ENCODE assay signal across 1 cellular context in the genomic region with DNA sequence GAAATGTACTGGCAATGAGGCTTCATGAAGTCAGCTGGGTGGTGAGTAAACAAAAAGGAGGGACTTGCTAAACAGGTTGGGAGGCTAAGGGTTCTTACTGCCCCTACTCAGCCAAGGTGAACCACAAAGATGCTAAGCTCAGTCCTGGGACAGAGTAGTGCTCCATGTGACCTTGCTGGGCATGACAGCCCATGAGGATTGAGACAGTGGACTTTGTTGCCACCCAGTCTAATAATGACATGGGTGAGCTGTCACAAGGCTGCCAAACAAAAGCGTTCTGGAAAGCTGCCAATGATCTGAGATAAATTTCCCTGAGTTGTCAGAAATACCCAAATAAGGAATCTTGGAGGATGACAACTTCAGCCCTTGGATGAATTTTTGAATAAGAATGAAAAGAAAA.
A peak's percentile ranks its signal among the peaks of the same experiment; 100 is the strongest.
TF ChIP-seq lines count a peak whose summit lies in the region.

No MANE protein-coding gene starts in this region.

TF ChIP-seq in K562, 482 proteins besides CTCF, POLR2A, EP300 and RAD21 (continued from another document):
- TF ChIP-seq, protein P1, sequence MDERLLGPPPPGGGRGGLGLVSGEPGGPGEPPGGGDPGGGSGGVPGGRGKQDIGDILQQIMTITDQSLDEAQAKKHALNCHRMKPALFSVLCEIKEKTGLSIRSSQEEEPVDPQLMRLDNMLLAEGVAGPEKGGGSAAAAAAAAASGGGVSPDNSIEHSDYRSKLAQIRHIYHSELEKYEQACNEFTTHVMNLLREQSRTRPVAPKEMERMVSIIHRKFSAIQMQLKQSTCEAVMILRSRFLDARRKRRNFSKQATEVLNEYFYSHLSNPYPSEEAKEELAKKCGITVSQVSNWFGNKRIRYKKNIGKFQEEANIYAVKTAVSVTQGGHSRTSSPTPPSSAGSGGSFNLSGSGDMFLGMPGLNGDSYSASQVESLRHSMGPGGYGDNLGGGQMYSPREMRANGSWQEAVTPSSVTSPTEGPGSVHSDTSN (CRISPR knock-in tag; IDR thresholded peaks at IDR 0.05; ENCODE audit: low read depth) = no peak
- TF ChIP-seq, protein P1 (tag; conservative IDR thresholded peaks at IDR 0.05; ENCODE audit: low read depth) = peak; percentile 84
- TF ChIP-seq NFIC (IDR thresholded peaks at IDR 0.05) (peak; percentile 77), ZFP36 (IDR thresholded peaks at IDR 0.05; ENCODE audit: low read depth, low read length, partially characterized antibody) (no peak), ZNF282 (CRISPR knock-in tag; IDR thresholded peaks at IDR 0.05) (no peak), E2F3 (CRISPR knock-in tag; IDR thresholded peaks at IDR 0.05) (no peak), CBFB (CRISPR knock-in tag; IDR thresholded peaks at IDR 0.05) (no peak), BACH1 (tag; IDR thresholded peaks at IDR 0.05) (peak; percentile 45; the same call in 1 of the 2 replicates), ZNF644 (tag; IDR thresholded peaks at IDR 0.05; ENCODE audit: low read depth) (0 out of 2 replicates have a peak, but pooled peaks have one; percentile 43), SRF (CRISPR knock-in tag; IDR thresholded peaks at IDR 0.05) (peak in 1 of 2 experiments; percentile 87; a peak in 2 of 4 replicates), ZNF766 (CRISPR knock-in tag; conservative IDR thresholded peaks at IDR 0.05) (peak; percentile 86), ZNF695 (CRISPR knock-in tag; IDR thresholded peaks at IDR 0.05) (no peak)
- TF ChIP-seq, protein P2, sequence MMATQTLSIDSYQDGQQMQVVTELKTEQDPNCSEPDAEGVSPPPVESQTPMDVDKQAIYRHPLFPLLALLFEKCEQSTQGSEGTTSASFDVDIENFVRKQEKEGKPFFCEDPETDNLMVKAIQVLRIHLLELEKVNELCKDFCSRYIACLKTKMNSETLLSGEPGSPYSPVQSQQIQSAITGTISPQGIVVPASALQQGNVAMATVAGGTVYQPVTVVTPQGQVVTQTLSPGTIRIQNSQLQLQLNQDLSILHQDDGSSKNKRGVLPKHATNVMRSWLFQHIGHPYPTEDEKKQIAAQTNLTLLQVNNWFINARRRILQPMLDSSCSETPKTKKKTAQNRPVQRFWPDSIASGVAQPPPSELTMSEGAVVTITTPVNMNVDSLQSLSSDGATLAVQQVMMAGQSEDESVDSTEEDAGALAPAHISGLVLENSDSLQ (IDR thresholded peaks at IDR 0.05) = peak; percentile 50; the same call in 1 of the 2 replicates
- TF ChIP-seq, protein P3, sequence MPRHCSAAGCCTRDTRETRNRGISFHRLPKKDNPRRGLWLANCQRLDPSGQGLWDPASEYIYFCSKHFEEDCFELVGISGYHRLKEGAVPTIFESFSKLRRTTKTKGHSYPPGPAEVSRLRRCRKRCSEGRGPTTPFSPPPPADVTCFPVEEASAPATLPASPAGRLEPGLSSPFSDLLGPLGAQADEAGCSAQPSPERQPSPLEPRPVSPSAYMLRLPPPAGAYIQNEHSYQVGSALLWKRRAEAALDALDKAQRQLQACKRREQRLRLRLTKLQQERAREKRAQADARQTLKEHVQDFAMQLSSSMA (CRISPR knock-in tag; IDR thresholded peaks at IDR 0.05) = no peak
